Comparison of ENCODE assay signal across 11 cellular contexts in the genomic region with DNA sequence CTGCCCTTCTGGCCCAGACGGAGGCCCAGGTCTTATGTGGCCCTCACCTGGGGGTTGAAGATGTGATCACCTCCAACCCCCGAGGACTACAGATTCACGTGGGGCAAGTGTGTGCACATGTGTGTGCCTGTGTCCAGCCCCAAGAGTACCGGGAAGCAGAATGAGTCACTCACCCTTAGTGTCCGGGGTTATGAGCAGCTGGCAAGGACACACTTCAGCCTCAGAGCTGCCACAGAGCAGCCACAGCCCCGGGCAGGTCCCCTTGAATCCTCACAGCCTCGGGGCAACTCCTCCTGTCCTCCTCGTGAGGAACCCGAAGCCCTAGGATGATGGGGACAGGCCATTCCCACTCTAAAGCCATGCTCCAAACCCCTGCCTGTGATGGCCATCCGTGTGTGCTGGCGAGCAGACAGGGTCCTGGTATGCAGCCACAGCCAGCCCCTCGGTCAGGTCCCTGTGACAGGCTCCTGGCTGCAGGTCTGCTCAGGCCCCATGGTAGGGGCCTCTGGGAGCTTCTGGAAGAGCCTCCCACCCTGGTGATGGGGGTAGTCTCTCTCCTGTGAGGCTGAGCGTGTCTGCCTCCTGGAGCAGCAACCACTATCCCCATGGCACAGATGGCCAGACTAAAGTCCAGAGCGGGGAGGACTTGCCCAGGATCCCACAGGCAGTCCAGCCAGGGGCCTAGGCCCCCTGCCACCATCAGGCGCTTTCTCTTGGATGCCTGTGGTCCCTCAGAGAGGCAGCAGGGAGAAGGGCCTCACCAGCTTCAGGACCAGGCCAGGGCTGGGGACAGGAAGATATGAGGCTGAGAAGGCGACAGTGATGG. TPM values are rescaled to one million over a fixed set of nuclear protein-coding genes. Genes with fewer than 3 reads are reported as not detected.
DNase-seq lines count a peak whose midpoint lies in the region; ATAC-seq and TF ChIP-seq lines count a peak whose summit lies in the region.
"Had no signal": no experiment of that assay in that cellular context is flagged by ENCODE, and none has a peak within 500 bp of the region (broad histone marks: within the 10 kb centered on the region; RNA-seq: fewer than 3 reads in every experiment).

No MANE protein-coding gene starts in this region.

- H3K27me3 ChIP-seq in adrenal gland (no peaks in the 10 kb centered on the region), gastroesophageal sphincter (no peaks in the 10 kb centered on the region), rectal smooth muscle tissue (ENCODE audit: control insufficient read depth, insufficient read depth, low read length) (no peaks in the 10 kb centered on the region)

- ATAC-seq in gastroesophageal sphincter (peak; percentile 52), GM18861 (IDR thresholded peaks at IDR 0.05; ENCODE audit: unreplicated experiment) (no peak)

- peaks cover 0 to 3% (median 0%) of the 10 kb centered on the region in 3 donors for H3K27me3 Mint-ChIP-seq in immature natural killer cell (ENCODE audit: low read depth in 3 of 3)

- H3K4me3 Mint-ChIP-seq in immature natural killer cell = no peak overlapping the region
- H3K4me3 Mint-ChIP-seq: T-helper 2 cell treated with Interferon-gamma antibody and Interleukin-4, amounts not matched to agents 5 μg/mL and 100 μg/mL, for 36 hours had no signal

- H3K9ac ChIP-seq in rectal smooth muscle tissue (ENCODE audit: low read length) = peak overlapping the region; percentile 41

- H3K4me3 ChIP-seq in adrenal gland (peak overlapping the region in 1 of 4 donors; percentile 25), gastroesophageal sphincter (peak overlapping the region; percentile 13 to 46), rectal smooth muscle tissue (ENCODE audit: low read length) (peak overlapping the region; percentile 57)

- no peak for TF ChIP-seq CTCF in adrenal gland (IDR thresholded peaks at IDR 0.05)
- no peak for TF ChIP-seq CTCF in gastroesophageal sphincter (IDR thresholded peaks at IDR 0.05)

- DNase-seq in GM03348 (ENCODE audit: low spot score) (peak; percentile 75), adrenal gland (peak; percentile 68 to 93 (median 92)), NCI-H2029 (lab: John Stamatoyannopoulos, UW) (no peak), immature natural killer cell (no peak), NCI-H128 (lab: John Stamatoyannopoulos, UW; ENCODE audit: unreplicated experiment) (no peak)
- DNase-seq: activated effector memory CD4-positive, alpha-beta T cell treated with anti-CD3 and anti-CD28 coated beads, Interleukin-2, amount 50 U/mL, for 16 hours; stimulated activated CD4-positive, alpha-beta T cell treated with anti-CD3 and anti-CD28 coated beads, Interleukin-2, amount 100 ng/mL, for 24 hours had no signal

- TF ChIP-seq POLR2A in adrenal gland (IDR thresholded peaks at IDR 0.05) (peak in 1 of 2 donors; percentile 70), gastroesophageal sphincter (IDR thresholded peaks at IDR 0.05) (peak in 1 of 2 donors; percentile 10)

- peaks cover 19 to 58% of the 10 kb centered on the region in 2 donors for H3K4me1 ChIP-seq in adrenal gland (replicated peaks in 1 of 2)
- peaks cover 0 to 59% (median 6%) of the 10 kb centered on the region in 3 donors for H3K4me1 ChIP-seq in gastroesophageal sphincter
- H3K4me1 ChIP-seq in rectal smooth muscle tissue (ENCODE audit: control insufficient read depth, insufficient read depth, low read length) = no peaks in the 10 kb centered on the region

- H3K36me3 Mint-ChIP-seq in immature natural killer cell = peaks cover 3 to 7% (median 5%) of the 10 kb centered on the region in 3 donors

- peak overlapping the region; percentile 48 to 85 (median 72) for H3K27ac ChIP-seq in adrenal gland
- H3K27ac ChIP-seq in gastroesophageal sphincter = peak overlapping the region in 3 of 4 donors; percentile 69 to 78 (median 76)
- H3K27ac ChIP-seq in rectal smooth muscle tissue (ENCODE audit: low read depth, low read length) = peak overlapping the region; percentile 55

- intact Hi-C loops in adrenal gland (cut with DNase I) = no loop called here

- H3K9me3 ChIP-seq in adrenal gland (replicated peaks in 1 of 3) = no peaks in the 10 kb centered on the region
- no peaks in the 10 kb centered on the region for H3K9me3 ChIP-seq in gastroesophageal sphincter

- H3K36me3 ChIP-seq in adrenal gland (replicated peaks in 1 of 2) (peaks cover 0 to 23% of the 10 kb centered on the region in 2 donors), gastroesophageal sphincter (peaks cover 0 to 30% of the 10 kb centered on the region in 2 donors), rectal smooth muscle tissue (ENCODE audit: control insufficient read depth, insufficient read depth, low read length) (peaks cover 15% of the 10 kb centered on the region)

- no peaks in the 10 kb centered on the region for H3K9me3 Mint-ChIP-seq in immature natural killer cell
- H3K9me3 Mint-ChIP-seq: T-helper 2 cell treated with Interferon-gamma antibody and Interleukin-4, amounts not matched to agents 5 μg/mL and 100 μg/mL, for 36 hours had no signal

- peaks cover 0 to 4% of the 10 kb centered on the region in 2 donors for H3K4me1 Mint-ChIP-seq in immature natural killer cell

- TF ChIP-seq EP300 in gastroesophageal sphincter (IDR thresholded peaks at IDR 0.05) = no peak

- no peak overlapping the region for H3K27ac Mint-ChIP-seq in immature natural killer cell
- H3K27ac Mint-ChIP-seq: T-helper 2 cell treated with Interferon-gamma antibody and Interleukin-4, amounts not matched to agents 5 μg/mL and 100 μg/mL, for 36 hours had no signal

- 8 to 79% (median 38%) methylated on average over 7 to 16 of the region's 16 CpGs for WGBS in adrenal gland, 4 donors
- no CpG with 5 or more reads among the region's 16 CpGs for WGBS in gastroesophageal sphincter (ENCODE audit: low coverage in 1 of 2), 2 donors

RNA-seq across cellular contexts. Expression of a gene that starts 0.9 kb away (rescaled TPM):
- total RNA-seq in adrenal gland = 100 to 1,000 TPM; 210 to 650 (median 466) TPM
- 1,000 to 10,000 TPM in 1 of 3 donors, 100 to 1,000 TPM in 1, 10 to 100 TPM in 1; 33.9 to 1,593 (median 996) TPM for polyA plus RNA-seq in adrenal gland
- 100 to 1,000 TPM in 2 of 4 donors, 10 to 100 TPM in 2; 76.2 to 167 (median 95.8) TPM for total RNA-seq in gastroesophageal sphincter
- under 1 TPM in 1 of 3 donors, not detected in 2; 0.10 TPM for polyA plus RNA-seq in immature natural killer cell

RNA-seq across cellular contexts. Expression of a gene that starts 37.7 kb away (rescaled TPM):
- total RNA-seq in adrenal gland (100 to 1,000 TPM in 3 of 8 donors, 10 to 100 TPM in 5; 50.8 to 180 (median 78.7) TPM), gastroesophageal sphincter (10 to 100 TPM; 21.7 to 69.5 (median 34.7) TPM)
- polyA plus RNA-seq in adrenal gland (100 to 1,000 TPM in 2 of 3 donors, 10 to 100 TPM in 1; 91.9 to 384 (median 176) TPM), immature natural killer cell (under 1 TPM in 2 of 3 donors, not detected in 1; 0.26 to 0.53 TPM)

RNA-seq across cellular contexts. Expression of a gene that starts 40.4 kb away (rescaled TPM):
- total RNA-seq in adrenal gland = 100 to 1,000 TPM in 1 of 8 donors, 10 to 100 TPM in 5, 1 to 10 TPM in 2; 1.1 to 114 (median 67.7) TPM
- polyA plus RNA-seq in adrenal gland = 100 to 1,000 TPM in 1 of 3 donors, 10 to 100 TPM in 2; 34.9 to 330 (median 99.9) TPM
- 10 to 100 TPM in 2 of 4 donors, 1 to 10 TPM in 2; 1.9 to 47.5 (median 18.7) TPM for total RNA-seq in gastroesophageal sphincter
- 10 to 100 TPM; 11.7 to 27.2 (median 13.9) TPM for polyA plus RNA-seq in immature natural killer cell

RNA-seq across cellular contexts. Expression of a gene that starts 40.6 kb away (rescaled TPM):
- total RNA-seq in adrenal gland (100 to 1,000 TPM in 5 of 8 donors, 10 to 100 TPM in 3; 69.5 to 145 (median 113) TPM), gastroesophageal sphincter (10 to 100 TPM; 56.7 to 95.9 (median 78.9) TPM)
- polyA plus RNA-seq in adrenal gland (100 to 1,000 TPM in 1 of 3 donors, 10 to 100 TPM in 2; 39.4 to 186 (median 93.5) TPM), immature natural killer cell (10 to 100 TPM; 11.3 to 25.9 (median 12.3) TPM)

RNA-seq across cellular contexts. Expression of a gene that starts 42.1 kb away (rescaled TPM):
- total RNA-seq in adrenal gland (10 to 100 TPM in 3 of 8 donors, 1 to 10 TPM in 5; 1.1 to 42.0 (median 6.3) TPM), gastroesophageal sphincter (1 to 10 TPM in 3 of 4 donors, not detected in 1; 1.9 to 4.6 (median 2.4) TPM)
- polyA plus RNA-seq in adrenal gland (10 to 100 TPM in 2 of 3 donors, 1 to 10 TPM in 1; 4.2 to 32.7 (median 26.7) TPM), immature natural killer cell (not detected)

Comparison
In these comparisons a context has a peak if more than half of its experiments do, and no peak if none do; other contexts are left out.
1. DNase-seq: peak in GM03348 (single experiment) and adrenal gland (7 of 7); none in NCI-H2029 (single experiment), immature natural killer cell (0 of 3) and NCI-H128 (single experiment).
2. Peak in every context shown above with its lines, with median percentiles within 50 percentile points of each other: H3K27ac ChIP-seq.